In the genomic region with DNA sequence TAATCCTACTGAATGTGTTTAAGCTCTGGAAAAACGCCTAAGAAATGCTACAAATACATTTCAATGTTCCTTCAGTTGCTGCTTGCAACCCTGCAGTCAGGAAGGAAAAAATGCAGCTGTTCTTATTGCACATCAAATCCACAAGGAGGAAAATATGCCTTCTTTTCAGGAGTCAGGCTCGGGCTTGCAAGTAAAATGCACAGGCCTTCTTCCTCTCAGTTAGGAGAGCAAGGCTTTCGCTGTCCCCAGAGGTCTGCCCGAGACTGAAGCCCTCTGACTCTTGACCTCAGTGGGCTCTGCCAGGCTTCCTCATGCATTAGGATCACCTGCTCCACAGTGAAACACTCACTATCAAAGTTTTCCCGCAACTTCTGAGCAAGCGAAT, we compare ENCODE assay signal across 8 cellular contexts. TPM values are rescaled to one million over a fixed set of nuclear protein-coding genes. Genes with fewer than 3 reads are reported as not detected.
DNase-seq lines count a peak whose midpoint lies in the region; ATAC-seq and TF ChIP-seq lines count a peak whose summit lies in the region.

No MANE protein-coding gene starts in this region.

- TF ChIP-seq EP300 in upper lobe of left lung (IDR thresholded peaks at IDR 0.05), result no peak

- no peak for TF ChIP-seq CTCF in heart right ventricle (IDR thresholded peaks at IDR 0.05)
- TF ChIP-seq CTCF in brain microvascular endothelial cell (IDR thresholded peaks at IDR 0.05; ENCODE audit: low read depth, low read length, missing control alignments), result no peak
- no peak for TF ChIP-seq CTCF in liver (IDR thresholded peaks at IDR 0.05; ENCODE audit: low read depth, low read length, missing input control)
- peak in 1 of 6 experiments; percentile 7 for TF ChIP-seq CTCF in upper lobe of left lung (IDR thresholded peaks at IDR 0.05)

- no peak for TF ChIP-seq POLR2A in upper lobe of left lung (IDR thresholded peaks at IDR 0.05)

- peak in 4 of 8 donors; percentile 9 to 43 (median 19) for ATAC-seq in heart right ventricle
- ATAC-seq in Right ventricle myocardium inferior, result no peak
- no peak for ATAC-seq in upper lobe of left lung (ENCODE audit: low FRiP score in 2 of 2)
- no peak for ATAC-seq in HG02840 (IDR thresholded peaks at IDR 0.05; ENCODE audit: low FRiP score, unreplicated experiment)
- ATAC-seq in GM19397 (IDR thresholded peaks at IDR 0.05; ENCODE audit: unreplicated experiment), result no peak

- H3K4me3 ChIP-seq in heart right ventricle (peak overlapping the region; percentile 18 to 55 (median 49)), brain microvascular endothelial cell (ENCODE audit: low read depth, low read length) (peak overlapping the region; percentile 52), liver (ENCODE audit: low read depth in 1 of 3, low read length in 3 of 3) (peak overlapping the region in 2 of 3 donors; percentile 22 to 42), upper lobe of left lung (peak overlapping the region; percentile 25 to 59 (median 38))

- H3K36me3 ChIP-seq in heart right ventricle (no peaks in the 10 kb centered on the region), brain microvascular endothelial cell (replicated peaks) (no peaks in the 10 kb centered on the region), liver (ENCODE audit: control insufficient read depth in 4 of 4, insufficient read depth in 3 of 4, low read depth in 1 of 4, low read length in 3 of 4) (no peaks in the 10 kb centered on the region), upper lobe of left lung (no peaks in the 10 kb centered on the region)

- in situ Hi-C loops in brain microvascular endothelial cell (cut with HindIII; ENCODE audit: low pct_ligation_motif_present, low sequenced_read_pairs), result no loop called here

- intact Hi-C loops in heart right ventricle (cut with DNase I), result no loop called here
- intact Hi-C loops in Right ventricle myocardium inferior (cut with DNase I), result loop anchor here (10.0 kb wide), 1 partner anchor 125 kb away; no protein-coding TSS in a partner anchor

- TF ChIP-seq RAD21 in liver (IDR thresholded peaks at IDR 0.05), result no peak

- H3K9me3 ChIP-seq in heart right ventricle (no peaks in the 10 kb centered on the region), liver (ENCODE audit: control insufficient read depth in 4 of 4, low read length in 3 of 4) (no peaks in the 10 kb centered on the region), upper lobe of left lung (no peaks in the 10 kb centered on the region)

- H3K27me3 ChIP-seq in heart right ventricle (peaks cover 11 to 66% (median 40%) of the 10 kb centered on the region in 7 donors), brain microvascular endothelial cell (replicated peaks) (no peaks in the 10 kb centered on the region), liver (ENCODE audit: control insufficient read depth in 4 of 4, insufficient read depth in 4 of 4, low read length in 3 of 4) (peaks cover 0 to 7% (median 0%) of the 10 kb centered on the region in 4 donors), upper lobe of left lung (peaks cover 0 to 10% (median 5%) of the 10 kb centered on the region in 4 donors)

- no peak for DNase-seq in heart right ventricle
- no peak for DNase-seq in Right ventricle myocardium inferior (ENCODE audit: missing footprints)
- DNase-seq in brain microvascular endothelial cell, result no peak
- DNase-seq in upper lobe of left lung, result no peak
- no peak for DNase-seq in amniotic stem cell (lab: John Stamatoyannopoulos, UW)

- H3K27ac ChIP-seq in heart right ventricle (peak overlapping the region in 9 of 10 donors; percentile 20 to 77 (median 71)), brain microvascular endothelial cell (peak overlapping the region; percentile 68), liver (ENCODE audit: low read depth in 1 of 2, low read length in 2 of 2) (peak overlapping the region; percentile 74 to 84), upper lobe of left lung (peak overlapping the region; percentile 81 to 88 (median 86))

- peak overlapping the region; percentile 28 to 43 for H3K9ac ChIP-seq in liver (ENCODE audit: low read depth in 1 of 2, low read length in 2 of 2)

- WGBS in heart right ventricle, 2 donors, result 18 to 25% methylated on average over 6 of the region's 6 CpGs
- 19% methylated on average over 6 of the region's 6 CpGs for WGBS in liver
- WGBS in upper lobe of left lung, 2 donors, result 17 to 22% methylated on average over 6 of the region's 6 CpGs

- H3K4me1 ChIP-seq in heart right ventricle (peaks cover 6 to 37% (median 27%) of the 10 kb centered on the region in 9 donors), liver (ENCODE audit: control insufficient read depth in 4 of 4, insufficient read depth in 4 of 4, low read length in 3 of 4) (peaks cover 13 to 35% (median 28%) of the 10 kb centered on the region in 4 donors), upper lobe of left lung (peaks cover 21 to 30% (median 26%) of the 10 kb centered on the region in 4 donors)

TF ChIP-seq in liver, 16 proteins besides CTCF, POLR2A, EP300 and RAD21:
- TF ChIP-seq SP1 (IDR thresholded peaks at IDR 0.05) (no peak), YY1 (IDR thresholded peaks at IDR 0.05) (no peak)

RNA-seq across cellular contexts. Expression of gene SHC3, which starts 0.9 kb away (rescaled TPM):
- under 1 TPM; 0.15 to 0.71 (median 0.33) TPM for total RNA-seq in heart right ventricle
- polyA plus RNA-seq in heart right ventricle, result under 1 TPM; 0.29 to 0.68 TPM
- total RNA-seq in Right ventricle myocardium inferior, result 1.1 TPM
- total RNA-seq in liver, result under 1 TPM; 0.05 to 0.08 TPM
- under 1 TPM; 0.03 TPM for polyA plus RNA-seq in liver
- 10 to 100 TPM; 11.0 to 22.0 (median 14.0) TPM for total RNA-seq in upper lobe of left lung
